1 cellular context compared by ENCODE assay signal in genomic region chr16:31871510-31871909, GRCh38.
A peak's percentile ranks its signal among the peaks of the same experiment; 100 is the strongest.
TF ChIP-seq lines count a peak whose summit lies in the region.

No MANE protein-coding gene starts in this region.

TF ChIP-seq in K562, 482 proteins besides CTCF, POLR2A, EP300 and RAD21 (continued from another document):
- TF ChIP-seq MAFF (IDR thresholded peaks at IDR 0.05; ENCODE audit: low read length), result peak; percentile 5; the same call in 1 of the 2 replicates
- TF ChIP-seq ZBTB12 (CRISPR knock-in tag; IDR thresholded peaks at IDR 0.05), result no peak
- peak; percentile 80 for TF ChIP-seq ZNF316 (IDR thresholded peaks at IDR 0.05)
- TF ChIP-seq HSF4 (CRISPR knock-in tag; IDR thresholded peaks at IDR 0.05; ENCODE audit: borderline replicate concordance), result no peak
- peak; percentile 54 for TF ChIP-seq C11orf30 (IDR thresholded peaks at IDR 0.05; ENCODE audit: low read depth)
TF ChIP-seq in K562: peak in this region for 3.
